24 cellular contexts compared by ENCODE assay signal in genomic region chr6:35980991-35981645, GRCh38. TPM values are rescaled to one million over a fixed set of nuclear protein-coding genes. Genes with fewer than 3 reads are reported as not detected.
A peak's percentile ranks its signal among the peaks of the same experiment; 100 is the strongest.
DNase-seq lines count a peak whose midpoint lies in the region; ATAC-seq and TF ChIP-seq lines count a peak whose summit lies in the region.
"Had no signal": no experiment of that assay in that cellular context is flagged by ENCODE, and none has a peak within 500 bp of the region (broad histone marks: within the 10 kb centered on the region; RNA-seq: fewer than 3 reads in every experiment).

No MANE protein-coding gene starts in this region.

- no peaks in the 10 kb centered on the region for H3K36me3 ChIP-seq in thyroid gland
- H3K36me3 ChIP-seq in tibial artery, result no peaks in the 10 kb centered on the region

- no peak for ATAC-seq in GM21390 (IDR thresholded peaks at IDR 0.05; ENCODE audit: unreplicated experiment)
- ATAC-seq: A549, HepG2, Panc1, T-cell had no signal

- no peak for TF ChIP-seq CTCF in fibroblast of the aortic adventitia (IDR thresholded peaks at IDR 0.05; ENCODE audit: insufficient read depth, low read length)
- TF ChIP-seq CTCF in thyroid gland (IDR thresholded peaks at IDR 0.05), result no peak
- TF ChIP-seq CTCF in tibial artery (IDR thresholded peaks at IDR 0.05), result no peak

- H3K4me1 ChIP-seq in thyroid gland (peaks cover 0 to 9% of the 10 kb centered on the region in 2 donors), tibial artery (no peaks in the 10 kb centered on the region)
- H3K4me1 ChIP-seq: A549 had no signal

- WGBS in thyroid gland, 2 donors, result 57 to 65% methylated on average over 6 of the region's 6 CpGs

- H3K9me3 ChIP-seq in thyroid gland (no peaks in the 10 kb centered on the region), tibial artery (no peaks in the 10 kb centered on the region)
- H3K9me3 ChIP-seq: A549 had no signal

- H3K4me3 ChIP-seq in fibroblast of the aortic adventitia (ENCODE audit: low read depth, low read length) (no peak overlapping the region), thyroid gland (replicated peaks in 1 of 3) (no peak overlapping the region), tibial artery (no peak overlapping the region)
- H3K4me3 ChIP-seq: A549 had no signal

- DNase-seq in ELR (ENCODE audit: low read depth), result peak; percentile 6
- DNase-seq in NCI-H524 treated with DMSO at 0.1 percent for 48 hours (lab: John Stamatoyannopoulos, UW), result peak; percentile 9
- DNase-seq in fibroblast of the aortic adventitia (ENCODE audit: low read depth), result peak; percentile 7
- DNase-seq in thyroid gland, result peak; percentile 14 to 18
- no peak for DNase-seq in tibial artery
- no peak for DNase-seq in globus pallidus (ENCODE audit: low spot score)
- DNase-seq: CD4-positive, CD25-positive, alpha-beta regulatory T cell; DND-41; KG1; NCI-H1092 treated with DMSO at 0.1 percent for 48 hours; NCI-H1436 treated with DMSO at 0.1 percent for 48 hours; NCI-H1930; NCI-H226; NCI-H82; SIG-M5; T-cell had no signal

- intact Hi-C loops in thyroid gland (cut with DNase I), result no loop called here
- intact Hi-C loops in tibial artery (cut with DNase I; ENCODE audit: low total_unique reads), result no loop called here

- H3K27me3 ChIP-seq in thyroid gland, result no peaks in the 10 kb centered on the region
- H3K27me3 ChIP-seq in tibial artery, result no peaks in the 10 kb centered on the region

- TF ChIP-seq POLR2A in thyroid gland (IDR thresholded peaks at IDR 0.05), result no peak

- H3K27ac ChIP-seq in thyroid gland, result no peak overlapping the region
- no peak overlapping the region for H3K27ac ChIP-seq in tibial artery
- H3K27ac ChIP-seq: A549, HL-60 had no signal

RNA-seq across cellular contexts. Expression of gene SLC26A8, which starts 43.3 kb away (rescaled TPM):
- 0.18 TPM in 1 of 2 replicates, not detected in the other for total RNA-seq in fibroblast of the aortic adventitia (ENCODE audit: low replicate concordance)
- total RNA-seq in thyroid gland, result under 1 TPM; 0.13 to 0.89 (median 0.60) TPM
- total RNA-seq: B cell; CD4-positive, CD25-positive, alpha-beta regulatory T cell; G401; HepG2; HT-29; T-cell had no signal

RNA-seq across cellular contexts. Expression of gene MAPK14, which starts 46.5 kb away (rescaled TPM):
- total RNA-seq in fibroblast of the aortic adventitia (ENCODE audit: low replicate concordance) (72.5 and 99.8 TPM in 2 replicates), thyroid gland (100 to 1,000 TPM in 3 of 4 donors, 10 to 100 TPM in 1; 85.2 to 201 (median 124) TPM)

Comparison
In these comparisons a context has a peak if more than half of its experiments do, and no peak if none do; other contexts are left out.
1. DNase-seq: peak in ELR (single experiment), NCI-H524 treated with DMSO at 0.1 percent for 48 hours (single experiment), fibroblast of the aortic adventitia (single experiment) and thyroid gland (2 of 2); none in tibial artery (0 of 2) and globus pallidus (single experiment).